11 cellular contexts compared by ENCODE assay signal in the genomic region with DNA sequence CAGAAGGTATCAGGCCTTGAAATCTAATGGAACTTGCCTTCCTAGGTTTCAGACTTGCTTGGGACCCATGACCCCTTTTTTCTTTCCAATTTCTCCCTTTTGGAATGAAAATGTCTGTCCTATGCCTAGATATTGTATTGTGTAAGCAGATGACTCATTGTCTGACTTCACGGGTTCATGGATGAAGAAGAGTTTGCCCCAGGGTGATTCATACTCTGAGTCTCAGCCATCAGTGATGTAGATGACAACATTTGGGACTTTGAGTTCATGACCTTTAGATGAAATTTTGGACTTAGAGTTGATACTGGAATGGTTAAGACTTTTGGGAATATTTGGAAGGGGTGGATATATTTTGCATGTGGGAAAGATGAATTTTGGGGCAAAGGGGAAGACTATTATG. TPM values are rescaled to one million over a fixed set of nuclear protein-coding genes. Genes with fewer than 3 reads are reported as not detected.
DNase-seq lines count a peak whose midpoint lies in the region; ATAC-seq and TF ChIP-seq lines count a peak whose summit lies in the region.
"Had no signal": no experiment of that assay in that cellular context is flagged by ENCODE, and none has a peak within 500 bp of the region (broad histone marks: within the 10 kb centered on the region; RNA-seq: fewer than 3 reads in every experiment).

No MANE protein-coding gene starts in this region.

- DNase-seq in AG09309 (ENCODE audit: low read depth): peak; percentile 66
- DNase-seq in kidney glomerular epithelial cell (lab: John Stamatoyannopoulos, UW): peak; percentile 44
- no peak for DNase-seq in NCI-H345 (lab: John Stamatoyannopoulos, UW)
- no peak for DNase-seq in CD4-positive, alpha-beta T cell
- no peak for DNase-seq in mesenteric fat pad (ENCODE audit: low spot score)
- DNase-seq in NCI-H510A treated with DMSO at 0.1 percent for 48 hours (lab: John Stamatoyannopoulos, UW): no peak
- DNase-seq: activated CD4-positive, alpha-beta T cell treated with anti-CD3 and anti-CD28 coated beads, Interleukin-2, amount 10 ng/mL, durations not matched to agents 24 days and 14 days; effector CD4-positive, alpha-beta T cell; ovary had no signal

- no peaks in the 10 kb centered on the region for H3K9me3 ChIP-seq in CD4-positive, alpha-beta T cell (ENCODE audit: control insufficient read depth, low read length)
- H3K9me3 ChIP-seq: ovary had no signal

- no peak overlapping the region for H3K4me3 Mint-ChIP-seq in activated T-helper 17 cell treated with anti-CD3 and anti-CD28 coated beads, Interleukin-2, amount 50 U/mL, for 72 hours
- H3K4me3 Mint-ChIP-seq in CD4-positive, alpha-beta T cell: no peak overlapping the region
- H3K4me3 Mint-ChIP-seq: activated CD4-positive, alpha-beta T cell treated with anti-CD3 and anti-CD28 coated beads, Interleukin-2, amount 10 ng/mL, durations not matched to agents 24 days and 14 days had no signal

- no peak overlapping the region for H3K27ac ChIP-seq in CD4-positive, alpha-beta T cell (ENCODE audit: low read depth, low read length)
- H3K27ac ChIP-seq: ovary had no signal

- no peaks in the 10 kb centered on the region for H3K27me3 Mint-ChIP-seq in activated T-helper 17 cell treated with anti-CD3 and anti-CD28 coated beads, Interleukin-2, amount 50 U/mL, for 72 hours
- peaks cover 4% of the 10 kb centered on the region for H3K27me3 Mint-ChIP-seq in CD4-positive, alpha-beta T cell

- no peak overlapping the region for H3K4me3 ChIP-seq in AG09309 (ENCODE audit: control insufficient read depth, low read depth, low read length)
- H3K4me3 ChIP-seq: ovary had no signal

- H3K27me3 ChIP-seq in CD4-positive, alpha-beta T cell (ENCODE audit: control insufficient read depth, insufficient read depth, low read length): peaks cover 7% of the 10 kb centered on the region
- H3K27me3 ChIP-seq: ovary had no signal

- H3K27ac Mint-ChIP-seq in activated T-helper 17 cell treated with anti-CD3 and anti-CD28 coated beads, Interleukin-2, amount 50 U/mL, for 72 hours: no peak overlapping the region
- H3K27ac Mint-ChIP-seq in CD4-positive, alpha-beta T cell: no peak overlapping the region
- H3K27ac Mint-ChIP-seq: activated CD4-positive, alpha-beta T cell treated with anti-CD3 and anti-CD28 coated beads, Interleukin-2, amount 10 ng/mL, durations not matched to agents 24 days and 14 days had no signal

- CTCF ChIA-PET in CD4-positive, alpha-beta T cell (lab: Charles Lee): no interaction called here

- peak; percentile 62 for ATAC-seq in HG02610 (IDR thresholded peaks at IDR 0.05; ENCODE audit: unreplicated experiment)
- ATAC-seq in activated T-helper 17 cell treated with anti-CD3 and anti-CD28 coated beads, Interleukin-2, amount 50 U/mL, for 72 hours (replicated peaks): peak; percentile 96
- no peak for ATAC-seq in CD4-positive, alpha-beta T cell (ENCODE audit: poor library complexity)

- no peaks in the 10 kb centered on the region for H3K36me3 Mint-ChIP-seq in activated T-helper 17 cell treated with anti-CD3 and anti-CD28 coated beads, Interleukin-2, amount 50 U/mL, for 72 hours (ENCODE audit: low read depth)
- no peaks in the 10 kb centered on the region for H3K36me3 Mint-ChIP-seq in CD4-positive, alpha-beta T cell (ENCODE audit: low read depth)

- no peaks in the 10 kb centered on the region for H3K9me3 Mint-ChIP-seq in activated T-helper 17 cell treated with anti-CD3 and anti-CD28 coated beads, Interleukin-2, amount 50 U/mL, for 72 hours
- H3K9me3 Mint-ChIP-seq in CD4-positive, alpha-beta T cell: no peaks in the 10 kb centered on the region
- H3K9me3 Mint-ChIP-seq: activated CD4-positive, alpha-beta T cell treated with anti-CD3 and anti-CD28 coated beads, Interleukin-2, amount 10 ng/mL, durations not matched to agents 24 days and 14 days had no signal

- TF ChIP-seq CTCF in AG09309 (IDR thresholded peaks at IDR 0.05; ENCODE audit: control insufficient read depth, insufficient read depth, low read depth, low read length, missing control alignments): no peak
- no peak for TF ChIP-seq CTCF in CD4-positive, alpha-beta T cell (IDR thresholded peaks at IDR 0.05)

- POLR2A ChIA-PET in CD4-positive, alpha-beta T cell (lab: Charles Lee): no interaction called here

- H3K4me1 Mint-ChIP-seq in activated T-helper 17 cell treated with anti-CD3 and anti-CD28 coated beads, Interleukin-2, amount 50 U/mL, for 72 hours: peaks cover 5% of the 10 kb centered on the region
- no peaks in the 10 kb centered on the region for H3K4me1 Mint-ChIP-seq in CD4-positive, alpha-beta T cell (ENCODE audit: low read depth)

- intact Hi-C loops in CD4-positive, alpha-beta T cell (cut with DNase I, micrococcal nuclease): loop anchor here in 1 of 2 experiments (5.0 kb wide), 1 partner anchor 112 kb away; no protein-coding TSS in a partner anchor

RNA-seq across cellular contexts. Expression of a gene that starts 11.2 kb away (rescaled TPM):
- not detected for total RNA-seq in activated T-helper 17 cell treated with anti-CD3 and anti-CD28 coated beads, Interleukin-2, amount 50 U/mL, for 72 hours
- total RNA-seq in CD4-positive, alpha-beta T cell: not detected
- total RNA-seq in mesenteric fat pad: not detected
- total RNA-seq: activated CD4-positive, alpha-beta T cell treated with anti-CD3 and anti-CD28 coated beads, Interleukin-2, amount 10 ng/mL, durations not matched to agents 24 days and 14 days; ovary had no signal

RNA-seq across cellular contexts. Expression of a gene that starts 38.2 kb away (rescaled TPM):
- not detected for total RNA-seq in activated T-helper 17 cell treated with anti-CD3 and anti-CD28 coated beads, Interleukin-2, amount 50 U/mL, for 72 hours
- not detected for total RNA-seq in CD4-positive, alpha-beta T cell
- not detected for total RNA-seq in mesenteric fat pad
- total RNA-seq: activated CD4-positive, alpha-beta T cell treated with anti-CD3 and anti-CD28 coated beads, Interleukin-2, amount 10 ng/mL, durations not matched to agents 24 days and 14 days; ovary had no signal

RNA-seq across cellular contexts. Expression of a gene that starts 40.8 kb away (rescaled TPM):
- not detected for total RNA-seq in activated T-helper 17 cell treated with anti-CD3 and anti-CD28 coated beads, Interleukin-2, amount 50 U/mL, for 72 hours
- total RNA-seq in CD4-positive, alpha-beta T cell: not detected
- not detected for total RNA-seq in mesenteric fat pad
- total RNA-seq: activated CD4-positive, alpha-beta T cell treated with anti-CD3 and anti-CD28 coated beads, Interleukin-2, amount 10 ng/mL, durations not matched to agents 24 days and 14 days; ovary had no signal

RNA-seq across cellular contexts. Expression of a gene that starts 56.8 kb away (rescaled TPM):
- not detected for total RNA-seq in activated T-helper 17 cell treated with anti-CD3 and anti-CD28 coated beads, Interleukin-2, amount 50 U/mL, for 72 hours
- total RNA-seq in CD4-positive, alpha-beta T cell: not detected
- total RNA-seq in mesenteric fat pad: not detected
- total RNA-seq: activated CD4-positive, alpha-beta T cell treated with anti-CD3 and anti-CD28 coated beads, Interleukin-2, amount 10 ng/mL, durations not matched to agents 24 days and 14 days; ovary had no signal

Comparison
In these comparisons a context has a peak if more than half of its experiments do, and no peak if none do; other contexts are left out.
1. DNase-seq: peak in AG09309 (single experiment) and kidney glomerular epithelial cell (single experiment); none in NCI-H345 (single experiment), CD4-positive, alpha-beta T cell (0 of 10), mesenteric fat pad (single experiment) and NCI-H510A treated with DMSO at 0.1 percent for 48 hours (single experiment).